1 cellular context compared by ENCODE assay signal in the genomic region with DNA sequence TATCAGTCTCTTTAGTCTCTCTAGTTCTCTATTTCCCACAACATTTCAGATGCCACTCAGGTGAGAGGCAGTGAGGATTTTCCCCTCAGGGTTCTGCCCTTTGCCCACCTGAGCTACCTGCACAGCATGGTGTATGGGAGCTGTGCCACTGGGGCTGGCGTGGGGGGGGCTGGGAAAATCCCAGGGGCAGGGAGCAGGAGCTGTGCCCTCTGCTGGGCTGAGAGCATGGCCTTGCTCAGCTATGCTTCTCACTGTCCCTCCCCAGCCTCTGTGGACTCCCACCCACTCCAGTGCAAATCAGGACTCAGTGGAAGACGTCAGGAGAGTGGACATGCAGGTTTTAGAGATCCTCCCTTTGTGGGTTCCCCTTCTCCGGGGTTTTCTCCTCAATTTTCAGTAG.
TF ChIP-seq lines count a peak whose summit lies in the region.

No MANE protein-coding gene starts in this region.

TF ChIP-seq in HepG2, 621 proteins besides CTCF, POLR2A, EP300 and RAD21:
- TF ChIP-seq, protein P1, sequence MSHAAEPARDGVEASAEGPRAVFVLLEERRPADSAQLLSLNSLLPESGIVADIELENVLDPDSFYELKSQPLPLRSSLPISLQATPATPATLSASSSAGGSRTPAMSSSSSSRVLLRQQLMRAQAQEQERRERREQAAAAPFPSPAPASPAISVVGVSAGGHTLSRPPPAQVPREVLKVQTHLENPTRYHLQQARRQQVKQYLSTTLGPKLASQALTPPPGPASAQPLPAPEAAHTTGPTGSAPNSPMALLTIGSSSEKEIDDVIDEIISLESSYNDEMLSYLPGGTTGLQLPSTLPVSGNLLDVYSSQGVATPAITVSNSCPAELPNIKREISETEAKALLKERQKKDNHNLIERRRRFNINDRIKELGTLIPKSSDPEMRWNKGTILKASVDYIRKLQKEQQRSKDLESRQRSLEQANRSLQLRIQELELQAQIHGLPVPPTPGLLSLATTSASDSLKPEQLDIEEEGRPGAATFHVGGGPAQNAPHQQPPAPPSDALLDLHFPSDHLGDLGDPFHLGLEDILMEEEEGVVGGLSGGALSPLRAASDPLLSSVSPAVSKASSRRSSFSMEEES (CRISPR knock-in tag; IDR thresholded peaks at IDR 0.05): no peak
- TF ChIP-seq, protein P2, sequence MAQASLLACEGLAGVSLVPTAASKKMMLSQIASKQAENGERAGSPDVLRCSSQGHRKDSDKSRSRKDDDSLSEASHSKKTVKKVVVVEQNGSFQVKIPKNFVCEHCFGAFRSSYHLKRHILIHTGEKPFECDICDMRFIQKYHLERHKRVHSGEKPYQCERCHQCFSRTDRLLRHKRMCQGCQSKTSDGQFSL (CRISPR knock-in tag; IDR thresholded peaks at IDR 0.05): 0 out of 2 replicates have a peak, but pooled peaks have one; percentile 52
- no peak for TF ChIP-seq ZNF207 (IDR thresholded peaks at IDR 0.05; ENCODE audit: borderline replicate concordance)
